ENCODE assay signal across 9 cellular contexts in genomic region chr20:58237318-58238182, GRCh38. TPM values are rescaled to one million over a fixed set of nuclear protein-coding genes. Genes with fewer than 3 reads are reported as not detected.
DNase-seq lines count a peak whose midpoint lies in the region; ATAC-seq and TF ChIP-seq lines count a peak whose summit lies in the region.
"Had no signal": no experiment of that assay in that cellular context is flagged by ENCODE, and none has a peak within 500 bp of the region (broad histone marks: within the 10 kb centered on the region; RNA-seq: fewer than 3 reads in every experiment).

No MANE protein-coding gene starts in this region.

- POLR2A ChIA-PET in activated CD8-positive, alpha-beta T cell treated with anti-CD3 and anti-CD28 coated beads, Interleukin-2, amount 10 ng/mL, durations not matched to agents 7 days and 5 days (lab: Charles Lee): interaction anchor here (0.6 to 0.9 kb wide), 2 partner anchors 69 to 230 kb away, joined by 3 read pairs; no protein-coding TSS in a partner anchor

- peak overlapping the region; percentile 69 for H3K9ac ChIP-seq in iPS-18a (ENCODE audit: low read length)

- H3K4me1 ChIP-seq in iPS-18a (ENCODE audit: control insufficient read depth, low read depth, low read length) (peaks cover 4% of the 10 kb centered on the region), uterus (no peaks in the 10 kb centered on the region)

- DNase-seq in activated naive CD4-positive, alpha-beta T cell treated with anti-CD3 and anti-CD28 coated beads, Interleukin-2, amount 10 ng/mL, durations not matched to agents 7 days and 5 days: no peak
- DNase-seq in activated naive CD4-positive, alpha-beta T cell treated with anti-CD3 and anti-CD28 coated beads, Interleukin-2, amount 50 U/mL, for 16 hours: no peak
- DNase-seq in activated CD8-positive, alpha-beta T cell treated with anti-CD3 and anti-CD28 coated beads, Interleukin-2, amount 10 ng/mL, durations not matched to agents 7 days and 5 days: no peak
- DNase-seq in uterus (no peak), NCI-H82 (lab: John Stamatoyannopoulos, UW) (no peak)
- no peak for DNase-seq in activated effector memory CD4-positive, alpha-beta T cell treated with anti-CD3 and anti-CD28 coated beads, Interleukin-2, amount 50 U/mL, for 16 hours

- H3K27ac Mint-ChIP-seq in activated naive CD4-positive, alpha-beta T cell treated with anti-CD3 and anti-CD28 coated beads, Interleukin-2, amount 10 ng/mL, durations not matched to agents 7 days and 5 days: peak overlapping the region; percentile 77
- H3K27ac Mint-ChIP-seq in activated CD8-positive, alpha-beta T cell treated with anti-CD3 and anti-CD28 coated beads, Interleukin-2, amount 10 ng/mL, durations not matched to agents 7 days and 5 days: peak overlapping the region; percentile 91

- TF ChIP-seq CTCF in uterus (IDR thresholded peaks at IDR 0.05): no peak

- no peaks in the 10 kb centered on the region for H3K9me3 ChIP-seq in iPS-18a (ENCODE audit: control insufficient read depth, low read depth, low read length)
- H3K9me3 ChIP-seq in uterus: no peaks in the 10 kb centered on the region
- H3K9me3 ChIP-seq: body of pancreas had no signal

- peak overlapping the region; percentile 87 for H3K4me3 Mint-ChIP-seq in activated naive CD4-positive, alpha-beta T cell treated with anti-CD3 and anti-CD28 coated beads, Interleukin-2, amount 10 ng/mL, durations not matched to agents 7 days and 5 days
- peak overlapping the region; percentile 90 for H3K4me3 Mint-ChIP-seq in activated CD8-positive, alpha-beta T cell treated with anti-CD3 and anti-CD28 coated beads, Interleukin-2, amount 10 ng/mL, durations not matched to agents 7 days and 5 days

- H3K36me3 Mint-ChIP-seq in activated naive CD4-positive, alpha-beta T cell treated with anti-CD3 and anti-CD28 coated beads, Interleukin-2, amount 10 ng/mL, durations not matched to agents 7 days and 5 days: peaks cover under 1% of the 10 kb centered on the region
- peaks cover 13% of the 10 kb centered on the region for H3K36me3 Mint-ChIP-seq in activated CD8-positive, alpha-beta T cell treated with anti-CD3 and anti-CD28 coated beads, Interleukin-2, amount 10 ng/mL, durations not matched to agents 7 days and 5 days (ENCODE audit: low read depth)

- no peaks in the 10 kb centered on the region for H3K9me3 Mint-ChIP-seq in activated naive CD4-positive, alpha-beta T cell treated with anti-CD3 and anti-CD28 coated beads, Interleukin-2, amount 10 ng/mL, durations not matched to agents 7 days and 5 days
- H3K9me3 Mint-ChIP-seq in activated CD8-positive, alpha-beta T cell treated with anti-CD3 and anti-CD28 coated beads, Interleukin-2, amount 10 ng/mL, durations not matched to agents 7 days and 5 days (ENCODE audit: insufficient read depth): no peaks in the 10 kb centered on the region

- H3K4me3 ChIP-seq in iPS-18a (ENCODE audit: low read length) (no peak overlapping the region), uterus (no peak overlapping the region)
- H3K4me3 ChIP-seq: body of pancreas had no signal

- ATAC-seq in activated CD8-positive, alpha-beta T cell treated with anti-CD3 and anti-CD28 coated beads, Interleukin-2, amount 10 ng/mL, durations not matched to agents 7 days and 5 days: no peak
- no peak for ATAC-seq in HG02852 (IDR thresholded peaks at IDR 0.05; ENCODE audit: unreplicated experiment)

- peaks cover 31% of the 10 kb centered on the region for H3K4me1 Mint-ChIP-seq in activated naive CD4-positive, alpha-beta T cell treated with anti-CD3 and anti-CD28 coated beads, Interleukin-2, amount 10 ng/mL, durations not matched to agents 7 days and 5 days
- H3K4me1 Mint-ChIP-seq in activated CD8-positive, alpha-beta T cell treated with anti-CD3 and anti-CD28 coated beads, Interleukin-2, amount 10 ng/mL, durations not matched to agents 7 days and 5 days (ENCODE audit: low read depth): peaks cover 28% of the 10 kb centered on the region

- H3K27ac ChIP-seq in iPS-18a (ENCODE audit: low read length) (no peak overlapping the region), uterus (peak overlapping the region; percentile 12 to 47)
- H3K27ac ChIP-seq: body of pancreas had no signal

- no peak for TF ChIP-seq POLR2A in uterus (IDR thresholded peaks at IDR 0.05)

- CTCF ChIA-PET in activated naive CD4-positive, alpha-beta T cell treated with anti-CD3 and anti-CD28 coated beads, Interleukin-2, amount 10 ng/mL, durations not matched to agents 7 days and 5 days (lab: Charles Lee): interaction anchor here (0.7 to 2.7 kb wide), 5 partner anchors 15 to 600 kb away, joined by 3 to 11 read pairs (median 4); no protein-coding TSS in a partner anchor
- CTCF ChIA-PET in activated CD8-positive, alpha-beta T cell treated with anti-CD3 and anti-CD28 coated beads, Interleukin-2, amount 10 ng/mL, durations not matched to agents 7 days and 5 days (lab: Charles Lee): interaction anchor here (0.6 to 6.0 kb wide), 20 partner anchors 8 to 601 kb away, joined by 3 to 55 read pairs (median 5); partner anchors contain the start of genes ANKRD60, RAB22A, STX16 and VAPB

- H3K27me3 ChIP-seq in iPS-18a (ENCODE audit: control insufficient read depth, insufficient read depth, low read length) (peaks cover 15% of the 10 kb centered on the region), uterus (no peaks in the 10 kb centered on the region)
- H3K27me3 ChIP-seq: body of pancreas had no signal

- no peaks in the 10 kb centered on the region for H3K27me3 Mint-ChIP-seq in activated naive CD4-positive, alpha-beta T cell treated with anti-CD3 and anti-CD28 coated beads, Interleukin-2, amount 10 ng/mL, durations not matched to agents 7 days and 5 days
- H3K27me3 Mint-ChIP-seq in activated CD8-positive, alpha-beta T cell treated with anti-CD3 and anti-CD28 coated beads, Interleukin-2, amount 10 ng/mL, durations not matched to agents 7 days and 5 days (ENCODE audit: low read depth): no peaks in the 10 kb centered on the region

- H3K36me3 ChIP-seq in iPS-18a (ENCODE audit: control insufficient read depth, low read depth, low read length) (peaks cover 1% of the 10 kb centered on the region), uterus (no peaks in the 10 kb centered on the region)

- intact Hi-C loops in uterus (cut with DNase I; ENCODE audit: low total_unique reads): no loop called here

RNA-seq across cellular contexts. Expression of gene ANKRD60, which starts 9.1 kb away (rescaled TPM):
- total RNA-seq in activated CD8-positive, alpha-beta T cell treated with anti-CD3 and anti-CD28 coated beads, Interleukin-2, amount 10 ng/mL, durations not matched to agents 7 days and 5 days: not detected
- not detected for total RNA-seq in uterus
- total RNA-seq: body of pancreas had no signal
